In the genomic region with DNA sequence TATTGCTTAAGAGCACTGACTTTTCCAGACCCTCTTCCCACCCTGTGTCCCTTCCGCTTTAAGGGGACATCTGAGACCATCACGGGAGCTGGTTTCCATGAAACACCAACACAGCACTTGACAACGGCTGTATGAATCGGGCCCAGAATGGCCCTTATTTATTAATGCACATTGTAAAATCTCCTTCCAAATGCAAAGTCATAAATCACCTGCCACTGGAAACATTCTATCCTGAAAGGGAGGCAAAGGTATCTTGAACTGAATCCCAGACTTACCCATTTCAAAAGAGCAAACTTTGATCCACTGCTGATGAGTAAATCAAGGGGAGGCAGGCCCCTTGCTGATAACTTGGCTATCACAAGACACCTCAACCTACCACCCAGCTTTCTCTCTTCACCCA, we compare ENCODE assay signal across 1 cellular context.
TF ChIP-seq lines count a peak whose summit lies in the region.

No MANE protein-coding gene starts in this region.

TF ChIP-seq in liver, 16 proteins besides CTCF, POLR2A, EP300 and RAD21 (continued from another document):
- TF ChIP-seq, protein P1, sequence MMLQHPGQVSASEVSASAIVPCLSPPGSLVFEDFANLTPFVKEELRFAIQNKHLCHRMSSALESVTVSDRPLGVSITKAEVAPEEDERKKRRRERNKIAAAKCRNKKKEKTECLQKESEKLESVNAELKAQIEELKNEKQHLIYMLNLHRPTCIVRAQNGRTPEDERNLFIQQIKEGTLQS (IDR thresholded peaks at IDR 0.05): peak; percentile 16
- TF ChIP-seq FOXA1 (IDR thresholded peaks at IDR 0.05) (no peak), NR2F2 (IDR thresholded peaks at IDR 0.05) (no peak), EGR1 (IDR thresholded peaks at IDR 0.05; ENCODE audit: low read depth in 2 of 2) (peak in 1 of 2 donors; percentile 37), YY1 (IDR thresholded peaks at IDR 0.05) (peak; percentile 19)
